In the genomic region with DNA sequence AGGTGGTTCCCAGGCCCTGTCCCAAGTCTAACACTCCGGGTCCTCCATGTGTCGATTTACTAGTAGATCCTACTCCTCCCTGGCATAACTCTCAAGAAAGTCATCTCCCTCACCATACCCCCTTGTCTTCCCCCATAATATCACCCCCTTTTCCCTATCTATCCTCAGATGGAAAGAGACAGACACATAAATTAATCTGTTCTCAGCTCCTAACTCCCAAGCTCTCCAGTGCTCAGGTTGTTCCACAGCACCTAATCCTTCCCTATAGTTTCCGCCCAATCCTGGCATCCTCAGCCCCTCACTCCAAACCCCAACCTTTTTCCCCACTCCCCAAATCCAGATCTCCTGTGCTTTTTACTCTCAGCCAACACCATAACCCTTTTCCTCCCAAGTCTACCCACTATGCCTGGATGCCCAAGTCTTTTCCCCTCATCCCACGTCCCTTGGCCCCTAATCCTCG, we compare ENCODE assay signal across 8 cellular contexts. TPM values are rescaled to one million over a fixed set of nuclear protein-coding genes. Genes with fewer than 3 reads are reported as not detected.
DNase-seq lines count a peak whose midpoint lies in the region; ATAC-seq and TF ChIP-seq lines count a peak whose summit lies in the region.

No MANE protein-coding gene starts in this region.

- WGBS in HUES64 = 30% methylated on average over 5 of the region's 5 CpGs

- no peak for TF ChIP-seq POLR2A in breast epithelium (IDR thresholded peaks at IDR 0.05)

- H3K27me3 ChIP-seq in HUES64 (ENCODE audit: insufficient read depth, low read length) = no peaks in the 10 kb centered on the region
- H3K27me3 ChIP-seq in breast epithelium = no peaks in the 10 kb centered on the region
- no peaks in the 10 kb centered on the region for H3K27me3 ChIP-seq in mononuclear cell (ENCODE audit: insufficient read depth, low read length)

- peak overlapping the region; percentile 82 for H3K27ac ChIP-seq in 22Rv1
- peak overlapping the region; percentile 79; the same call in 1 of the 2 replicates for H3K27ac ChIP-seq in HUES64 (ENCODE audit: low read depth, low read length)
- peak overlapping the region; percentile 92 to 99 for H3K27ac ChIP-seq in breast epithelium

- H3K4me1 ChIP-seq in HUES64 (ENCODE audit: insufficient read depth, low read length) = peaks cover 12% of the 10 kb centered on the region
- H3K4me1 ChIP-seq in breast epithelium = peaks cover 0 to 12% of the 10 kb centered on the region in 2 donors
- H3K4me1 ChIP-seq in mononuclear cell (ENCODE audit: insufficient read depth, low read length) = peaks cover 39% of the 10 kb centered on the region

- peak overlapping the region; percentile 89 for H3K9ac ChIP-seq in HUES64 (ENCODE audit: low read depth, low read length)

- no peak for ATAC-seq in HG02973 (IDR thresholded peaks at IDR 0.05; ENCODE audit: unreplicated experiment)

- no peaks in the 10 kb centered on the region for H3K36me3 ChIP-seq in HUES64 (ENCODE audit: insufficient read depth, low read length)
- H3K36me3 ChIP-seq in breast epithelium = no peaks in the 10 kb centered on the region

- TF ChIP-seq CTCF in 22Rv1 (IDR thresholded peaks at IDR 0.05) = no peak
- no peak for TF ChIP-seq CTCF in breast epithelium (IDR thresholded peaks at IDR 0.05)

- peak overlapping the region; percentile 98 for H3K4me3 ChIP-seq in HUES64 (ENCODE audit: low read length)
- peak overlapping the region; percentile 64 to 97 (median 86) for H3K4me3 ChIP-seq in breast epithelium
- H3K4me3 ChIP-seq in mononuclear cell (ENCODE audit: low read length) = peak overlapping the region; percentile 90

- intact Hi-C loops in breast epithelium (cut with DNase I; ENCODE audit: low total_unique reads) = no loop called here

- DNase-seq in breast epithelium (ENCODE audit: low spot score in 2 of 2) (no peak), kidney glomerular epithelial cell (lab: John Stamatoyannopoulos, UW) (no peak), amniotic stem cell (lab: John Stamatoyannopoulos, UW) (no peak), NCI-H2029 (lab: John Stamatoyannopoulos, UW) (no peak)

- H3K9me3 ChIP-seq in HUES64 (ENCODE audit: insufficient read depth, low read depth, low read length) (no peaks in the 10 kb centered on the region), breast epithelium (no peaks in the 10 kb centered on the region), mononuclear cell (ENCODE audit: low read depth, low read length) (no peaks in the 10 kb centered on the region)

RNA-seq across cellular contexts. Expression of a gene that starts 0.8 kb away (rescaled TPM):
- 41.1 TPM for polyA plus RNA-seq in HUES64 (2013, experiment 1 of 2)
- 43.5 TPM for polyA plus RNA-seq in HUES64 (2013, experiment 2 of 2)
- total RNA-seq in breast epithelium = 10 to 100 TPM; 58.3 to 87.1 (median 63.7) TPM
- total RNA-seq in mononuclear cell = 43.2 TPM
